15 cellular contexts compared by ENCODE assay signal in genomic region chrX:113384628-113385027, GRCh38.
DNase-seq lines count a peak whose midpoint lies in the region; ATAC-seq and TF ChIP-seq lines count a peak whose summit lies in the region.
"Had no signal": no experiment of that assay in that cellular context is flagged by ENCODE, and none has a peak within 500 bp of the region (broad histone marks: within the 10 kb centered on the region; RNA-seq: fewer than 3 reads in every experiment).

No MANE protein-coding gene starts in this region.

- H3K4me2 ChIP-seq in fibroblast of lung (ENCODE audit: extremely low read depth, insufficient read depth, low read length) = no peak overlapping the region

- H3K9me3 Mint-ChIP-seq in stimulated activated memory B cell treated with anti-CD40 and anti-IgM and Interleukin-4, amounts not matched to agents 10 μg/mL and 1 μg/mL and 100 μg/mL, for 72 hours = peaks cover 4% of the 10 kb centered on the region
- H3K9me3 Mint-ChIP-seq in WTC11 = peaks cover 45% of the 10 kb centered on the region
- H3K9me3 Mint-ChIP-seq: CD8-positive, alpha-beta T cell had no signal

- H3K4me3 Mint-ChIP-seq in stimulated activated memory B cell treated with anti-CD40 and anti-IgM and Interleukin-4, amounts not matched to agents 10 μg/mL and 1 μg/mL and 100 μg/mL, for 72 hours = no peak overlapping the region
- no peak overlapping the region for H3K4me3 Mint-ChIP-seq in WTC11
- H3K4me3 Mint-ChIP-seq: CD8-positive, alpha-beta T cell had no signal

- no peaks in the 10 kb centered on the region for H3K4me1 ChIP-seq in Panc1 (ENCODE audit: control insufficient read depth, insufficient read depth, low read length)
- no peaks in the 10 kb centered on the region for H3K4me1 ChIP-seq in fibroblast of lung (ENCODE audit: control insufficient read depth, extremely low read depth, insufficient read depth, low read length)
- H3K4me1 ChIP-seq: vagina had no signal

- no peak overlapping the region for H2AFZ ChIP-seq in fibroblast of lung (ENCODE audit: low read length)

- POLR2A ChIA-PET in BJ (lab: Charles Lee) (no interaction called here), Panc1 (lab: Charles Lee) (no interaction called here), WTC11 (lab: Charles Lee) (no interaction called here)

- H3K36me3 Mint-ChIP-seq in stimulated activated memory B cell treated with anti-CD40 and anti-IgM and Interleukin-4, amounts not matched to agents 10 μg/mL and 1 μg/mL and 100 μg/mL, for 72 hours = no peaks in the 10 kb centered on the region
- H3K36me3 Mint-ChIP-seq in WTC11 = peaks cover 22% of the 10 kb centered on the region
- H3K36me3 Mint-ChIP-seq: CD8-positive, alpha-beta T cell had no signal

- no peak overlapping the region for H3K9ac ChIP-seq in fibroblast of lung (ENCODE audit: insufficient read depth, low read length)

- in situ Hi-C loops in Panc1 (cut with HindIII; ENCODE audit: low pct_unique_long_range_greater_than_20kb, low sequenced_read_pairs) = no loop called here

- no peaks in the 10 kb centered on the region for H3K79me2 ChIP-seq in fibroblast of lung (ENCODE audit: control insufficient read depth, insufficient read depth, low read length)

- DNase-seq in BJ (ENCODE audit: low read depth) = peak; percentile 56
- DNase-seq in Panc1 (ENCODE audit: low read depth, low spot score) = peak; percentile 42
- DNase-seq in fibroblast of lung (ENCODE audit: low read depth in 2 of 2) = peak; percentile 52 to 90
- DNase-seq in non-pigmented ciliary epithelial cell (ENCODE audit: low read depth) = peak; percentile 63
- DNase-seq in WTC11 (ENCODE audit: low spot score) = no peak
- DNase-seq: activated CD4-positive, alpha-beta T cell treated with anti-CD3 and anti-CD28 coated beads for 48 hours; CD8-positive, alpha-beta T cell; cortex of kidney; NCI-H526 treated with DMSO at 0.1 percent for 48 hours had no signal

- no peaks in the 10 kb centered on the region for H3K27me3 Mint-ChIP-seq in stimulated activated memory B cell treated with anti-CD40 and anti-IgM and Interleukin-4, amounts not matched to agents 10 μg/mL and 1 μg/mL and 100 μg/mL, for 72 hours
- H3K27me3 Mint-ChIP-seq in WTC11 (ENCODE audit: low read depth) = no peaks in the 10 kb centered on the region

- TF ChIP-seq CTCF in BJ (IDR thresholded peaks at IDR 0.05; ENCODE audit: insufficient read depth, low read depth, low read length) = no peak
- TF ChIP-seq CTCF in Panc1 (IDR thresholded peaks at IDR 0.05) = no peak
- no peak for TF ChIP-seq CTCF in fibroblast of lung (conservative IDR thresholded peaks at IDR 0.05 in 1 of 2, IDR thresholded peaks at IDR 0.05 in 1 of 2; ENCODE audit: low read depth in 1 of 2, low read length in 2 of 2)
- no peak for TF ChIP-seq CTCF in WTC11 (IDR thresholded peaks at IDR 0.05)

- H4K20me1 ChIP-seq in fibroblast of lung (ENCODE audit: control insufficient read depth, extremely low read depth, insufficient read depth, low read length) = no peaks in the 10 kb centered on the region

- CTCF ChIA-PET in BJ (lab: Yijun Ruan, JAX) (no interaction called here), Panc1 (lab: Charles Lee) (no interaction called here), WTC11 (lab: Charles Lee) (no interaction called here)

- no peak overlapping the region for H3K27ac Mint-ChIP-seq in stimulated activated memory B cell treated with anti-CD40 and anti-IgM and Interleukin-4, amounts not matched to agents 10 μg/mL and 1 μg/mL and 100 μg/mL, for 72 hours
- H3K27ac Mint-ChIP-seq in WTC11 = no peak overlapping the region
- H3K27ac Mint-ChIP-seq: CD8-positive, alpha-beta T cell had no signal

- ATAC-seq in Panc1 (peak; percentile 78; the same call in 1 of the 2 replicates), HG02623 (IDR thresholded peaks at IDR 0.05; ENCODE audit: unreplicated experiment) (no peak), GM19324 (IDR thresholded peaks at IDR 0.05; ENCODE audit: low FRiP score, unreplicated experiment) (no peak), WTC11 (no peak)
- ATAC-seq in stimulated activated memory B cell treated with anti-CD40 and anti-IgM and Interleukin-4, amounts not matched to agents 10 μg/mL and 1 μg/mL and 100 μg/mL, for 72 hours = no peak
- ATAC-seq: CD8-positive, alpha-beta T cell; mucosa of descending colon had no signal

- no TSS peak for BruUV-seq in Panc1 (replicated peaks; lab: Mats Ljungman, UMichigan)

- H3K9me3 ChIP-seq in Panc1 (ENCODE audit: control insufficient read depth, insufficient read depth, low read depth, low read length) = no peaks in the 10 kb centered on the region
- H3K9me3 ChIP-seq in fibroblast of lung (ENCODE audit: control insufficient read depth, insufficient read depth, low read depth, low read length) = no peaks in the 10 kb centered on the region
- H3K9me3 ChIP-seq: mucosa of descending colon, vagina had no signal

- H3K4me1 Mint-ChIP-seq in stimulated activated memory B cell treated with anti-CD40 and anti-IgM and Interleukin-4, amounts not matched to agents 10 μg/mL and 1 μg/mL and 100 μg/mL, for 72 hours = no peaks in the 10 kb centered on the region
- H3K4me1 Mint-ChIP-seq in WTC11 = peaks cover 10% of the 10 kb centered on the region

- intact Hi-C loops in Panc1 (cut with micrococcal nuclease; ENCODE audit: unreplicated experiment) = no loop called here

- H3K4me3 ChIP-seq in BJ (ENCODE audit: low read depth, low read length) (no peak overlapping the region), Panc1 (ENCODE audit: low read depth in 2 of 2, low read length in 2 of 2) (no peak overlapping the region), fibroblast of lung (replicated peaks in 1 of 4; ENCODE audit: control extremely low read depth in 1 of 4, insufficient read depth in 1 of 4, low read depth in 3 of 4, low read length in 4 of 4) (no peak overlapping the region)
- H3K4me3 ChIP-seq: mucosa of descending colon, SK-N-MC, vagina had no signal

- H3K27ac ChIP-seq in Panc1 (ENCODE audit: low read length) (no peak overlapping the region), fibroblast of lung (ENCODE audit: insufficient read depth, low read length) (no peak overlapping the region)
- H3K27ac ChIP-seq: SK-N-MC, vagina had no signal

- H3K36me3 ChIP-seq in BJ (ENCODE audit: control insufficient read depth, insufficient read depth, low read length) (no peaks in the 10 kb centered on the region), Panc1 (ENCODE audit: control insufficient read depth, insufficient read depth, low read length) (no peaks in the 10 kb centered on the region), fibroblast of lung (ENCODE audit: control insufficient read depth, insufficient read depth, low read length) (no peaks in the 10 kb centered on the region)
- H3K36me3 ChIP-seq: vagina had no signal

- no peaks in the 10 kb centered on the region for H3K27me3 ChIP-seq in BJ (ENCODE audit: control insufficient read depth, insufficient read depth, low read length)
- H3K27me3 ChIP-seq in Panc1 (ENCODE audit: control insufficient read depth, insufficient read depth, low read length) = no peaks in the 10 kb centered on the region
- no peaks in the 10 kb centered on the region for H3K27me3 ChIP-seq in fibroblast of lung (ENCODE audit: control insufficient read depth, insufficient read depth, low read length)
- H3K27me3 ChIP-seq: vagina had no signal

TF ChIP-seq in WTC11, 78 proteins besides CTCF, POLR2A, EP300 and RAD21:
- TF ChIP-seq ZNF317 (CRISPR knock-in tag; IDR thresholded peaks at IDR 0.05; ENCODE audit: borderline replicate concordance, low read depth) = no peak
- no peak for TF ChIP-seq EMX1 (CRISPR knock-in tag; IDR thresholded peaks at IDR 0.05)
- TF ChIP-seq ELF4 (CRISPR knock-in tag; IDR thresholded peaks at IDR 0.05; ENCODE audit: low read depth) = no peak
- TF ChIP-seq HMGXB4 (CRISPR knock-in tag; IDR thresholded peaks at IDR 0.05) = no peak
- no peak for TF ChIP-seq GRHL2 (CRISPR knock-in tag; IDR thresholded peaks at IDR 0.05; ENCODE audit: insufficient replicate concordance, severe bottlenecking)
- TF ChIP-seq NFE2L1 (CRISPR knock-in tag; IDR thresholded peaks at IDR 0.05) = no peak
